8 cellular contexts compared by ENCODE assay signal in the genomic region with DNA sequence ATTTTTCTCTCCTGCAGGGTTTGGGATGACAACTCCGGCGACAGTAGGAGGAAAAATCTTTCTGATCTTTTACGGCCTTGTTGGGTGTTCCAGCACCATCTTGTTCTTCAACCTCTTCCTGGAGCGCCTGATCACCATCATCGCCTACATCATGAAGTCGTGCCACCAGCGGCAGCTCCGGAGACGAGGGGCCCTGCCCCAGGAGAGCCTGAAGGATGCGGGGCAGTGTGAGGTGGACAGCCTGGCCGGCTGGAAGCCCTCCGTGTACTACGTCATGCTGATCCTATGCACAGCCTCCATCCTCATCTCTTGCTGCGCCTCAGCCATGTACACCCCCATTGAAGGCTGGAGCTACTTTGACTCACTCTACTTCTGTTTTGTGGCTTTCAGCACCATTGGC.
"Had no signal": no experiment of that assay in that cellular context is flagged by ENCODE, and none has a peak within 500 bp of the region (broad histone marks: within the 10 kb centered on the region; RNA-seq: fewer than 3 reads in every experiment).

No MANE protein-coding gene starts in this region.

- H3K9me3 ChIP-seq: HAP-1 had no signal

- H3K27ac ChIP-seq: GM23248 had no signal

- H3K9ac ChIP-seq: GM23248 had no signal

- H3K4me3 ChIP-seq: GM23248, GM23338, HAP-1 had no signal

- H3K36me3 ChIP-seq: HAP-1 had no signal

- H3K4me2 ChIP-seq: GM23338 had no signal

- H3K4me1 ChIP-seq: HAP-1 had no signal

- H2AFZ ChIP-seq: GM23248, GM23338 had no signal

- DNase-seq: GM23248, GOT3, H7, H9, HCEC 1CT, HFFc6 had no signal
